Comparison of ENCODE assay signal across 12 cellular contexts in the genomic region with DNA sequence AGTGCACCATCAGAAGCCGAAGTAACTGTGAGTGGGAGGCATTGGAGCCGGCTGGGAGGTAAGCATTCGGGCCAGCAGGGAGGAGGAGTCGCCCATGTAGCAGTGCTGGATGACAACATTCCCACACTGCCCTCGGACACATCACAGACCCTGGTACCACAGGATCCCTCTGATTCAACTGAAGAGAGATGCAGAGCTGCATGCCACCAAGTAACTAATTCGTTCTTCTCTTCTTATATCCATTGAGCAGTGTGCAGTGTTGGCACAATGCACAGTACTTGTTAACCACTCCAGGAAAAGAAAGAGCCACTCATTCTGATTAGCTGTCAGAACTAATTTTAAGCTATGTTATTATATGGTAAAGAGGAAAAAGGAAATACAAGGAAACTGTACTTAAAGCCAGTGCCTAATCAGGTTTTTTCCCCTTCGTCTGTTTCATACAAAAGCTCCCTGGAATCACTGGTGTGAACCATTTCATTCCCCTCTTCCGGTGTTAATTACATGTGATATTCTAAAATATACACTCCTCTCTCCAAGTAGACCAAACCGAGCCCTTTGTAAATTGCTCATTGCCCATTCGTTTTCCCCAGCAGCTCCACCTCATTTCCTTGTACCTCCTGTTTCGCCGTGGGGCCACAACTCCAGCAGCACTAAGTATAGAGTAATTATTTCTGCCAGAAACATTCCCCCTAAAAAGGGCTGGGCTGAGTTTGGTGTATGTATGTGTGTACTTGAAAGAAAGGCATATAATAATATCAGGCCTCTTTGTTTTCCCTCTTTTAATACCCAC. TPM values are rescaled to one million over a fixed set of nuclear protein-coding genes. Genes with fewer than 3 reads are reported as not detected.
DNase-seq lines count a peak whose midpoint lies in the region; ATAC-seq and TF ChIP-seq lines count a peak whose summit lies in the region.
"Had no signal": no experiment of that assay in that cellular context is flagged by ENCODE, and none has a peak within 500 bp of the region (broad histone marks: within the 10 kb centered on the region; RNA-seq: fewer than 3 reads in every experiment).

No MANE protein-coding gene starts in this region.

- H3K79me2 ChIP-seq in osteoblast (ENCODE audit: insufficient read depth, low read length): no peaks in the 10 kb centered on the region

- TF ChIP-seq CTCF in A673 (conservative IDR thresholded peaks at IDR 0.05; ENCODE audit: low read depth, low read length) (no peak), esophagus squamous epithelium (IDR thresholded peaks at IDR 0.05) (no peak), osteoblast (IDR thresholded peaks at IDR 0.05; ENCODE audit: extremely low read depth, low read depth, low read length) (no peak)

- H3K36me3 ChIP-seq in A673 (ENCODE audit: insufficient read depth, low read length, poor library complexity, severe bottlenecking) (no peaks in the 10 kb centered on the region), esophagus squamous epithelium (no peaks in the 10 kb centered on the region), osteoblast (ENCODE audit: insufficient read depth, low read length) (no peaks in the 10 kb centered on the region)

- peaks cover 16% of the 10 kb centered on the region for H3K27me3 ChIP-seq in A673 (replicated peaks; ENCODE audit: insufficient read depth, low read depth, low read length, poor library complexity)
- no peaks in the 10 kb centered on the region for H3K27me3 ChIP-seq in esophagus squamous epithelium
- H3K27me3 ChIP-seq in osteoblast (ENCODE audit: insufficient read depth, low read length): no peaks in the 10 kb centered on the region

- H4K20me1 ChIP-seq in osteoblast (ENCODE audit: insufficient read depth, low read length): no peaks in the 10 kb centered on the region

- WGBS in esophagus squamous epithelium, 2 donors: 60 to 66% methylated on average over 12 of the region's 12 CpGs

- POLR2A ChIA-PET in A673 (lab: Charles Lee; ENCODE audit: low non-redundant PET): no interaction called here

- H3K4me2 ChIP-seq in osteoblast (ENCODE audit: insufficient read depth, low read length): peak overlapping the region; percentile 60

- CTCF ChIA-PET in A673 (lab: Charles Lee): no interaction called here

- BruUV-seq in A673 (replicated peaks; lab: Mats Ljungman, UMichigan): no TSS peak

- H3K27ac ChIP-seq in A673 (ENCODE audit: low read depth, low read length, poor library complexity, severe bottlenecking): no peak overlapping the region
- H3K27ac ChIP-seq in esophagus squamous epithelium: peak overlapping the region in 3 of 4 donors; percentile 61 to 83 (median 70)
- H3K27ac ChIP-seq in osteoblast (ENCODE audit: low read depth, low read length): peak overlapping the region; percentile 89

- intact Hi-C loops in A673 (cut with micrococcal nuclease; ENCODE audit: unreplicated experiment) (no loop called here), esophagus squamous epithelium (cut with DNase I) (no loop called here)

- H3K9me3 ChIP-seq in A673 (ENCODE audit: low read depth, low read length, poor library complexity, severe bottlenecking): no peaks in the 10 kb centered on the region
- no peaks in the 10 kb centered on the region for H3K9me3 ChIP-seq in esophagus squamous epithelium
- H3K9me3 ChIP-seq in osteoblast (ENCODE audit: low read depth, low read length): no peaks in the 10 kb centered on the region

- TF ChIP-seq POLR2A in esophagus squamous epithelium (IDR thresholded peaks at IDR 0.05): no peak

- peak overlapping the region; percentile 85 for H2AFZ ChIP-seq in osteoblast (ENCODE audit: low read length)

- H3K4me1 ChIP-seq in A673 (ENCODE audit: insufficient read depth, low read length, poor library complexity, severe bottlenecking): peaks cover 18% of the 10 kb centered on the region
- H3K4me1 ChIP-seq in esophagus squamous epithelium: peaks cover 19 to 64% (median 26%) of the 10 kb centered on the region in 3 donors
- peaks cover 24% of the 10 kb centered on the region for H3K4me1 ChIP-seq in osteoblast (ENCODE audit: insufficient read depth, low read length)

- H3K4me3 ChIP-seq in A673 (ENCODE audit: low read depth, low read length, poor library complexity, severe bottlenecking) (no peak overlapping the region), esophagus squamous epithelium (no peak overlapping the region), osteoblast (ENCODE audit: insufficient read depth, low read length) (peak overlapping the region; percentile 27)

- DNase-seq in A673 (ENCODE audit: low spot score): peak; percentile 81
- DNase-seq in NCI-H69 (lab: John Stamatoyannopoulos, UW): peak; percentile 28
- DNase-seq in esophagus squamous epithelium (lab: John Stamatoyannopoulos, UW): no peak
- peak; percentile 51 for DNase-seq in osteoblast (ENCODE audit: insufficient read length, low spot score, missing footprints)
- no peak for DNase-seq in GDM1 (lab: John Stamatoyannopoulos, UW)
- no peak for DNase-seq in HT-29 (ENCODE audit: low spot score)
- no peak for DNase-seq in stimulated activated CD4-positive, alpha-beta T cell treated with anti-CD3 and anti-CD28 coated beads, Interleukin-1b, Interleukin-23, amount 100 ng/mL, for 48 hours
- DNase-seq: EL, Kasumi-1, NCI-H2171 treated with DMSO at 0.1 percent for 48 hours, T-helper 9 cell had no signal

- no peak for ATAC-seq in HG03521 (IDR thresholded peaks at IDR 0.05; ENCODE audit: unreplicated experiment)

RNA-seq across cellular contexts. Expression of a gene that starts 32.4 kb away (rescaled TPM):
- total RNA-seq in A673 (2021) (not detected in 2 replicates), esophagus squamous epithelium (1 to 10 TPM in 2 of 4 donors, under 1 TPM in 2; 0.76 to 2.5 (median 1.6) TPM), osteoblast (0.72 and 1.2 TPM in 2 replicates)
- 0.13 and 0.83 TPM in 2 replicates for total RNA-seq in HT-29 (2014; rRNA removed; shearing (Covaris generic))

Comparison
In these comparisons a context has a peak if more than half of its experiments do, and no peak if none do; other contexts are left out.
1. DNase-seq: peak in A673 (single experiment), NCI-H69 (single experiment) and osteoblast (single experiment); none in esophagus squamous epithelium (single experiment), GDM1 (single experiment), HT-29 (single experiment) and stimulated activated CD4-positive, alpha-beta T cell treated with anti-CD3 and anti-CD28 coated beads, Interleukin-1b, Interleukin-23, amount 100 ng/mL, for 48 hours (single experiment).